In the genomic region with DNA sequence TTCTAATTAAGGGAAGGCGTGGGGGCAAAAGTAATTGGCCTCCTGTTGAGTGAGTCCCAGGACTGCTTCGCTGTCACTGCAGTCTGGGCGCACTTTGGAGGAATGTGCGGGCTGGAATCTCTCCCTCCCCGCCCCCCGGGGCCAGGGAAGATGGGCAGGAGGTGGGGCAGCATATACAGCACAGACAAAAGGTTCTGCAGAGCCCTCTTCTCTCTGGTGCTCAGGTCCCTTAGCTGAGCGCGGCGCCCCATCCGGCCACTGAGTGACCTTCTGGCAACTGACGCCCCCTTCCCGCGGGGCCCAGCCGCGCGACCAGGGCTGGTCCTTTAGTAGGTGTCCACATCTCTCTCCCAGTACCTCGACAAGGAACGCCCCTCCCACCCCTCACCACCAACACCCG, we compare ENCODE assay signal across 16 cellular contexts.
A peak's percentile ranks its signal among the peaks of the same experiment; 100 is the strongest.
DNase-seq lines count a peak whose midpoint lies in the region; ATAC-seq and TF ChIP-seq lines count a peak whose summit lies in the region.
"Had no signal": no experiment of that assay in that cellular context is flagged by ENCODE, and none has a peak within 500 bp of the region (broad histone marks: within the 10 kb centered on the region; RNA-seq: fewer than 3 reads in every experiment).

No MANE protein-coding gene starts in this region.

- H3K36me3 ChIP-seq in HUES6 (ENCODE audit: control insufficient read depth, insufficient read depth, low read length) (no peaks in the 10 kb centered on the region), iPS-20b (ENCODE audit: insufficient read depth, low read depth, low read length) (no peaks in the 10 kb centered on the region), vagina (no peaks in the 10 kb centered on the region), WERI-Rb-1 (no peaks in the 10 kb centered on the region)

- no peaks in the 10 kb centered on the region for H3K9me3 Mint-ChIP-seq in progenitor cell of endocrine pancreas (ENCODE audit: low read depth)
- H3K9me3 Mint-ChIP-seq: dendritic cell treated with granulocyte-macrophage colony-stimulating factor and Interleukin-4, amounts not matched to agents 40 ng/mL and 50 ng/mL, for 4 days had no signal

- ATAC-seq in HG03460 (IDR thresholded peaks at IDR 0.05; ENCODE audit: unreplicated experiment), result no peak
- ATAC-seq: naive thymus-derived CD8-positive, alpha-beta T cell had no signal

- no peak for TF ChIP-seq POLR2A in vagina (IDR thresholded peaks at IDR 0.05)

- peaks cover 71% of the 10 kb centered on the region for H3K27me3 Mint-ChIP-seq in progenitor cell of endocrine pancreas

- no peak overlapping the region for H3K27ac Mint-ChIP-seq in progenitor cell of endocrine pancreas
- H3K27ac Mint-ChIP-seq: dendritic cell treated with granulocyte-macrophage colony-stimulating factor and Interleukin-4, amounts not matched to agents 40 ng/mL and 50 ng/mL, for 4 days; naive thymus-derived CD8-positive, alpha-beta T cell had no signal

- no peaks in the 10 kb centered on the region for H3K9me3 ChIP-seq in HUES6 (ENCODE audit: control insufficient read depth, insufficient read depth, low read depth, low read length)
- no peaks in the 10 kb centered on the region for H3K9me3 ChIP-seq in iPS-20b (ENCODE audit: insufficient read depth, low read depth, low read length)
- H3K9me3 ChIP-seq in vagina, result no peaks in the 10 kb centered on the region
- H3K9me3 ChIP-seq in WERI-Rb-1 (ENCODE audit: severe bottlenecking), result no peaks in the 10 kb centered on the region
- H3K9me3 ChIP-seq: Caco-2 had no signal

- H3K36me3 Mint-ChIP-seq in progenitor cell of endocrine pancreas (ENCODE audit: insufficient read depth), result no peaks in the 10 kb centered on the region

- H3K27me3 ChIP-seq in HUES6 (ENCODE audit: control insufficient read depth, insufficient read depth, low read length), result peaks cover 66% of the 10 kb centered on the region
- peaks cover 59% of the 10 kb centered on the region for H3K27me3 ChIP-seq in iPS-20b (ENCODE audit: insufficient read depth, low read length)
- H3K27me3 ChIP-seq in vagina, result no peaks in the 10 kb centered on the region
- H3K27me3 ChIP-seq in WERI-Rb-1 (ENCODE audit: insufficient read depth, low read depth, severe bottlenecking), result no peaks in the 10 kb centered on the region

- H3K27ac ChIP-seq in HUES6 (ENCODE audit: low read depth, low read length) (no peak overlapping the region), angular gyrus (ENCODE audit: low read depth, low read length) (peak overlapping the region; percentile 50), iPS-20b (ENCODE audit: low read length) (no peak overlapping the region), vagina (no peak overlapping the region), WERI-Rb-1 (no peak overlapping the region)
- H3K27ac ChIP-seq: GM23248 had no signal

- in situ Hi-C loops in ACHN (cut with HindIII; ENCODE audit: low pct_ligation_motif_present, low pct_unique_long_range_greater_than_20kb, low sequenced_read_pairs), result no loop called here

- H3K4me1 Mint-ChIP-seq in progenitor cell of endocrine pancreas (ENCODE audit: low read depth), result peaks cover 16% of the 10 kb centered on the region
- H3K4me1 Mint-ChIP-seq: naive thymus-derived CD8-positive, alpha-beta T cell had no signal

- peak; percentile 8 for TF ChIP-seq CTCF in progenitor cell of endocrine pancreas (IDR thresholded peaks at IDR 0.05; ENCODE audit: unreplicated experiment)
- TF ChIP-seq CTCF in vagina (IDR thresholded peaks at IDR 0.05), result no peak
- TF ChIP-seq CTCF in WERI-Rb-1 (IDR thresholded peaks at IDR 0.05; ENCODE audit: low read depth, low read length), result no peak

- DNase-seq in progenitor cell of endocrine pancreas (ENCODE audit: low spot score, unreplicated experiment) (no peak), vagina (ENCODE audit: extremely low spot score in 2 of 2) (no peak), ACHN (no peak), WERI-Rb-1 (no peak)
- DNase-seq: Caco-2; GM23248; Kasumi-1; naive thymus-derived CD8-positive, alpha-beta T cell; NCI-H226; Right ventricle myocardium superior; stimulated activated CD4-positive, alpha-beta T cell treated with anti-CD3 and anti-CD28 coated beads, Interleukin-1b, Interleukin-23, amount 100 ng/mL, for 48 hours had no signal

- H3K4me1 ChIP-seq in HUES6 (ENCODE audit: control insufficient read depth, insufficient read depth, low read length) (peaks cover 11% of the 10 kb centered on the region), iPS-20b (ENCODE audit: insufficient read depth, low read length) (peaks cover 11% of the 10 kb centered on the region; the same call in 1 of the 2 replicates), vagina (no peaks in the 10 kb centered on the region)
- H3K4me1 ChIP-seq: Caco-2 had no signal

- H3K4me3 ChIP-seq in HUES6 (ENCODE audit: low read depth, low read length) (peak overlapping the region; percentile 73), iPS-20b (ENCODE audit: low read length) (peak overlapping the region; percentile 68), vagina (no peak overlapping the region), WERI-Rb-1 (ENCODE audit: low read depth, low read length) (no peak overlapping the region)
- H3K4me3 ChIP-seq: GM23248 had no signal

- H3K4me3 Mint-ChIP-seq in progenitor cell of endocrine pancreas (ENCODE audit: low read depth), result peak overlapping the region; percentile 58
- H3K4me3 Mint-ChIP-seq: dendritic cell treated with granulocyte-macrophage colony-stimulating factor and Interleukin-4, amounts not matched to agents 40 ng/mL and 50 ng/mL, for 4 days; naive thymus-derived CD8-positive, alpha-beta T cell had no signal

- H3K9ac ChIP-seq in HUES6 (ENCODE audit: low read length), result no peak overlapping the region
- no peak overlapping the region for H3K9ac ChIP-seq in iPS-20b (ENCODE audit: low read depth, low read length)
- H3K9ac ChIP-seq: GM23248 had no signal

- intact Hi-C loops in vagina (cut with DNase I), result no loop called here

Comparison
In these comparisons a context has a peak if more than half of its experiments do, and no peak if none do; other contexts are left out.
1. H3K4me3 ChIP-seq: peak in HUES6 (single experiment) and iPS-20b (single experiment); none in vagina (0 of 2) and WERI-Rb-1 (single experiment).